ENCODE assay signal across 1 cellular context in the genomic region with DNA sequence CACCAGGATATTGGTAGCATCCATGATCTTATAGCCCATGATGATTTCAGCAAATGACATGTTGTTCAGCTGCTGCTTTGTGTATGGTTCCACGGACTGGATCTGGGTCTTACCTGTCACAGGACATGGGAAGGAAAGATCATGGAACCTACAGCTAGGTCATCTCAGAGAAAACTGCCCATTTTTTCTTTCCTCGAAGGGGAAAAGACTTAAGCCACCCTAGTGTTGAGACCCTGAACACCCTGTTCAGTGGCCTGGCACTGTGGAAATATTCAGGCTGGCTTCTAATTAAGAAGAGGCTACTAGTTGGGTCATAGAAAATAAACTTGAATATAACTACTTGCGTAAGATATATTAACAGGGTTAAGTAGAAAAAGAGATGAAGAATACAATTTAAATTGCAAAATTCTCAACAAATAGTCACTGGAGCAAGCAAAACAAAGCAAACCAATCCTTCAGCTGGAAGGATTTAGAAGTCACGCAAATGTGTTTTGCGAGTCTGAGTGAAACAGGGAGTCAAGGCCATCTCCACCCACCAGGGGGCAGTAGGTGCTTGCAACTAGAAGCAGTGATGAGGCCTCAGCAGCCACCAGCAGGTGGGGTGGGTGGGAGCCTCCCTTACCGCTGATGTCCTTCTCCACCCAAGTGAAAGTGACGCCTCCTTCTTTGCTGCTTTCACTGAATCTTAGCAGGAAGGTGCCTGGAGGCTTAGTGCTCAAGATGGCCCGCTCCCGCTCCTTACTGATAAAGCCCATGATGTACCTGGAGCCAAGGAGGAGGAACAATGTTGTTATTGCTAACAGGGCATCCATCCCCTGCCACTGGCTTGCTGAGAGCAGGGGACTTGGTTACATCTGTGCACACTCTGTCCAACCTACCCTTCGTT.
TF ChIP-seq lines count a peak whose summit lies in the region.

No MANE protein-coding gene starts in this region.

TF ChIP-seq in K562, 482 proteins besides CTCF, POLR2A, EP300 and RAD21 (continued from another document and continues in another):
- TF ChIP-seq, protein P1, sequence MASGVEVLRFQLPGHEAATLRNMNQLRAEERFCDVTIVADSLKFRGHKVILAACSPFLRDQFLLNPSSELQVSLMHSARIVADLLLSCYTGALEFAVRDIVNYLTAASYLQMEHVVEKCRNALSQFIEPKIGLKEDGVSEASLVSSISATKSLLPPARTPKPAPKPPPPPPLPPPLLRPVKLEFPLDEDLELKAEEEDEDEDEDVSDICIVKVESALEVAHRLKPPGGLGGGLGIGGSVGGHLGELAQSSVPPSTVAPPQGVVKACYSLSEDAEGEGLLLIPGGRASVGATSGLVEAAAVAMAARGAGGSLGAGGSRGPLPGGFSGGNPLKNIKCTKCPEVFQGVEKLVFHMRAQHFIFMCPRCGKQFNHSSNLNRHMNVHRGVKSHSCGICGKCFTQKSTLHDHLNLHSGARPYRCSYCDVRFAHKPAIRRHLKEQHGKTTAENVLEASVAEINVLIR (CRISPR knock-in tag; IDR thresholded peaks at IDR 0.05): no peak
- TF ChIP-seq FOSL1 (tag; conservative IDR thresholded peaks at IDR 0.05) (no peak; the same call in 1 of the 2 replicates), U2AF2 (optimal IDR thresholded peaks at IDR 0.05; ENCODE audit: low read depth, low read length) (no peak), MCM5 (IDR thresholded peaks at IDR 0.05; ENCODE audit: low read depth) (no peak), ZKSCAN3 (CRISPR knock-in tag; IDR thresholded peaks at IDR 0.05) (no peak), FOXJ2 (tag; IDR thresholded peaks at IDR 0.05) (no peak), ZNF12 (CRISPR knock-in tag; IDR thresholded peaks at IDR 0.05) (no peak), ZNF445 (CRISPR knock-in tag; IDR thresholded peaks at IDR 0.05; ENCODE audit: low read depth) (no peak), POLR2AphosphoS5 (IDR thresholded peaks at IDR 0.05; ENCODE audit: control insufficient read depth, insufficient read depth, low read depth, low read length) (no peak), CHD2 (IDR thresholded peaks at IDR 0.05; ENCODE audit: low read depth, low read length) (no peak), NBN (IDR thresholded peaks at IDR 0.05; ENCODE audit: low read depth) (0 out of 2 replicates have a peak, but pooled peaks have one; percentile 62), CXXC5 (CRISPR knock-in tag; IDR thresholded peaks at IDR 0.05) (peak; percentile 58; the same call in 1 of the 2 replicates), ZNF197 (CRISPR knock-in tag; IDR thresholded peaks at IDR 0.05; ENCODE audit: low read depth) (peak; percentile 53; the same call in 1 of the 2 replicates), CHCHD3 (CRISPR knock-in tag; IDR thresholded peaks at IDR 0.05) (no peak), ZC3H11A (IDR thresholded peaks at IDR 0.05; ENCODE audit: low read depth, low read length) (no peak), ELF4 (CRISPR knock-in tag; IDR thresholded peaks at IDR 0.05) (no peak), ZNF76 (CRISPR knock-in tag; IDR thresholded peaks at IDR 0.05; ENCODE audit: borderline replicate concordance) (no peak), ZNF253 (CRISPR knock-in tag; conservative IDR thresholded peaks at IDR 0.05) (no peak), WHSC1 (IDR thresholded peaks at IDR 0.05; ENCODE audit: low read length) (no peak), RBFOX2 (IDR thresholded peaks at IDR 0.05; ENCODE audit: low read depth, low read length) (no peak), SMAD1 (IDR thresholded peaks at IDR 0.05; ENCODE audit: low read depth, low read length, partially characterized antibody) (no peak), PHB (CRISPR knock-in tag; IDR thresholded peaks at IDR 0.05) (no peak), RFX5 (IDR thresholded peaks at IDR 0.05; ENCODE audit: low read depth, low read length) (no peak), CC2D1A (IDR thresholded peaks at IDR 0.05) (peak; percentile 89), RBM34 (IDR thresholded peaks at IDR 0.05; ENCODE audit: borderline replicate concordance, insufficient read depth, low read length) (no peak), HSF4 (CRISPR knock-in tag; IDR thresholded peaks at IDR 0.05; ENCODE audit: borderline replicate concordance) (no peak), HEY1 (CRISPR knock-in tag; IDR thresholded peaks at IDR 0.05; ENCODE audit: borderline replicate concordance) (no peak), TSC22D4 (tag; IDR thresholded peaks at IDR 0.05) (no peak), PURB (CRISPR knock-in tag; IDR thresholded peaks at IDR 0.05; ENCODE audit: low read depth) (no peak), ZNF3 (CRISPR knock-in tag; IDR thresholded peaks at IDR 0.05) (no peak), NR1H2 (CRISPR knock-in tag; IDR thresholded peaks at IDR 0.05) (no peak), ZFP36 (IDR thresholded peaks at IDR 0.05; ENCODE audit: low read depth, low read length, partially characterized antibody) (peak; percentile 22), SIN3A (IDR thresholded peaks at IDR 0.05; ENCODE audit: borderline replicate concordance in 2 of 2, control insufficient read depth in 1 of 2, low read depth in 2 of 2, low read length in 2 of 2) (no peak), RFX7 (CRISPR knock-in tag; IDR thresholded peaks at IDR 0.05) (no peak), SUPT5H (IDR thresholded peaks at IDR 0.05) (no peak), ZNF778 (CRISPR knock-in tag; IDR thresholded peaks at IDR 0.05) (no peak), KLF16 (IDR thresholded peaks at IDR 0.05) (peak; percentile 48; the same call in 1 of the 2 replicates), MAFF (IDR thresholded peaks at IDR 0.05; ENCODE audit: low read length) (no peak)
- TF ChIP-seq, protein P2, sequence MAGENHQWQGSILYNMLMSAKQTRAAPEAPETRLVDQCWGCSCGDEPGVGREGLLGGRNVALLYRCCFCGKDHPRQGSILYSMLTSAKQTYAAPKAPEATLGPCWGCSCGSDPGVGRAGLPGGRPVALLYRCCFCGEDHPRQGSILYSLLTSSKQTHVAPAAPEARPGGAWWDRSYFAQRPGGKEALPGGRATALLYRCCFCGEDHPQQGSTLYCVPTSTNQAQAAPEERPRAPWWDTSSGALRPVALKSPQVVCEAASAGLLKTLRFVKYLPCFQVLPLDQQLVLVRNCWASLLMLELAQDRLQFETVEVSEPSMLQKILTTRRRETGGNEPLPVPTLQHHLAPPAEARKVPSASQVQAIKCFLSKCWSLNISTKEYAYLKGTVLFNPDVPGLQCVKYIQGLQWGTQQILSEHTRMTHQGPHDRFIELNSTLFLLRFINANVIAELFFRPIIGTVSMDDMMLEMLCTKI (IDR thresholded peaks at IDR 0.05; ENCODE audit: partially characterized antibody): no peak
- TF ChIP-seq, protein P3, sequence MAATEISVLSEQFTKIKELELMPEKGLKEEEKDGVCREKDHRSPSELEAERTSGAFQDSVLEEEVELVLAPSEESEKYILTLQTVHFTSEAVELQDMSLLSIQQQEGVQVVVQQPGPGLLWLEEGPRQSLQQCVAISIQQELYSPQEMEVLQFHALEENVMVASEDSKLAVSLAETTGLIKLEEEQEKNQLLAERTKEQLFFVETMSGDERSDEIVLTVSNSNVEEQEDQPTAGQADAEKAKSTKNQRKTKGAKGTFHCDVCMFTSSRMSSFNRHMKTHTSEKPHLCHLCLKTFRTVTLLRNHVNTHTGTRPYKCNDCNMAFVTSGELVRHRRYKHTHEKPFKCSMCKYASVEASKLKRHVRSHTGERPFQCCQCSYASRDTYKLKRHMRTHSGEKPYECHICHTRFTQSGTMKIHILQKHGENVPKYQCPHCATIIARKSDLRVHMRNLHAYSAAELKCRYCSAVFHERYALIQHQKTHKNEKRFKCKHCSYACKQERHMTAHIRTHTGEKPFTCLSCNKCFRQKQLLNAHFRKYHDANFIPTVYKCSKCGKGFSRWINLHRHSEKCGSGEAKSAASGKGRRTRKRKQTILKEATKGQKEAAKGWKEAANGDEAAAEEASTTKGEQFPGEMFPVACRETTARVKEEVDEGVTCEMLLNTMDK (IDR thresholded peaks at IDR 0.05; ENCODE audit: borderline replicate concordance, insufficient read depth, low read depth, low read length, poor library complexity, severe bottlenecking): peak; percentile 88
- TF ChIP-seq, protein P4, sequence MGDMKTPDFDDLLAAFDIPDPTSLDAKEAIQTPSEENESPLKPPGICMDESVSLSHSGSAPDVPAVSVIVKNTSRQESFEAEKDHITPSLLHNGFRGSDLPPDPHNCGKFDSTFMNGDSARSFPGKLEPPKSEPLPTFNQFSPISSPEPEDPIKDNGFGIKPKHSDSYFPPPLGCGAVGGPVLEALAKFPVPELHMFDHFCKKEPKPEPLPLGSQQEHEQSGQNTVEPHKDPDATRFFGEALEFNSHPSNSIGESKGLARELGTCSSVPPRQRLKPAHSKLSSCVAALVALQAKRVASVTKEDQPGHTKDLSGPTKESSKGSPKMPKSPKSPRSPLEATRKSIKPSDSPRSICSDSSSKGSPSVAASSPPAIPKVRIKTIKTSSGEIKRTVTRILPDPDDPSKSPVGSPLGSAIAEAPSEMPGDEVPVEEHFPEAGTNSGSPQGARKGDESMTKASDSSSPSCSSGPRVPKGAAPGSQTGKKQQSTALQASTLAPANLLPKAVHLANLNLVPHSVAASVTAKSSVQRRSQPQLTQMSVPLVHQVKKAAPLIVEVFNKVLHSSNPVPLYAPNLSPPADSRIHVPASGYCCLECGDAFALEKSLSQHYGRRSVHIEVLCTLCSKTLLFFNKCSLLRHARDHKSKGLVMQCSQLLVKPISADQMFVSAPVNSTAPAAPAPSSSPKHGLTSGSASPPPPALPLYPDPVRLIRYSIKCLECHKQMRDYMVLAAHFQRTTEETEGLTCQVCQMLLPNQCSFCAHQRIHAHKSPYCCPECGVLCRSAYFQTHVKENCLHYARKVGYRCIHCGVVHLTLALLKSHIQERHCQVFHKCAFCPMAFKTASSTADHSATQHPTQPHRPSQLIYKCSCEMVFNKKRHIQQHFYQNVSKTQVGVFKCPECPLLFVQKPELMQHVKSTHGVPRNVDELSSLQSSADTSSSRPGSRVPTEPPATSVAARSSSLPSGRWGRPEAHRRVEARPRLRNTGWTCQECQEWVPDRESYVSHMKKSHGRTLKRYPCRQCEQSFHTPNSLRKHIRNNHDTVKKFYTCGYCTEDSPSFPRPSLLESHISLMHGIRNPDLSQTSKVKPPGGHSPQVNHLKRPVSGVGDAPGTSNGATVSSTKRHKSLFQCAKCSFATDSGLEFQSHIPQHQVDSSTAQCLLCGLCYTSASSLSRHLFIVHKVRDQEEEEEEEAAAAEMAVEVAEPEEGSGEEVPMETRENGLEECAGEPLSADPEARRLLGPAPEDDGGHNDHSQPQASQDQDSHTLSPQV (IDR thresholded peaks at IDR 0.05): peak; percentile 98
- TF ChIP-seq, protein P5, sequence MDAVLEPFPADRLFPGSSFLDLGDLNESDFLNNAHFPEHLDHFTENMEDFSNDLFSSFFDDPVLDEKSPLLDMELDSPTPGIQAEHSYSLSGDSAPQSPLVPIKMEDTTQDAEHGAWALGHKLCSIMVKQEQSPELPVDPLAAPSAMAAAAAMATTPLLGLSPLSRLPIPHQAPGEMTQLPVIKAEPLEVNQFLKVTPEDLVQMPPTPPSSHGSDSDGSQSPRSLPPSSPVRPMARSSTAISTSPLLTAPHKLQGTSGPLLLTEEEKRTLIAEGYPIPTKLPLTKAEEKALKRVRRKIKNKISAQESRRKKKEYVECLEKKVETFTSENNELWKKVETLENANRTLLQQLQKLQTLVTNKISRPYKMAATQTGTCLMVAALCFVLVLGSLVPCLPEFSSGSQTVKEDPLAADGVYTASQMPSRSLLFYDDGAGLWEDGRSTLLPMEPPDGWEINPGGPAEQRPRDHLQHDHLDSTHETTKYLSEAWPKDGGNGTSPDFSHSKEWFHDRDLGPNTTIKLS (IDR thresholded peaks at IDR 0.05; ENCODE audit: borderline replicate concordance, low read depth): no peak; the same call in 1 of the 2 replicates
- TF ChIP-seq, protein P6, sequence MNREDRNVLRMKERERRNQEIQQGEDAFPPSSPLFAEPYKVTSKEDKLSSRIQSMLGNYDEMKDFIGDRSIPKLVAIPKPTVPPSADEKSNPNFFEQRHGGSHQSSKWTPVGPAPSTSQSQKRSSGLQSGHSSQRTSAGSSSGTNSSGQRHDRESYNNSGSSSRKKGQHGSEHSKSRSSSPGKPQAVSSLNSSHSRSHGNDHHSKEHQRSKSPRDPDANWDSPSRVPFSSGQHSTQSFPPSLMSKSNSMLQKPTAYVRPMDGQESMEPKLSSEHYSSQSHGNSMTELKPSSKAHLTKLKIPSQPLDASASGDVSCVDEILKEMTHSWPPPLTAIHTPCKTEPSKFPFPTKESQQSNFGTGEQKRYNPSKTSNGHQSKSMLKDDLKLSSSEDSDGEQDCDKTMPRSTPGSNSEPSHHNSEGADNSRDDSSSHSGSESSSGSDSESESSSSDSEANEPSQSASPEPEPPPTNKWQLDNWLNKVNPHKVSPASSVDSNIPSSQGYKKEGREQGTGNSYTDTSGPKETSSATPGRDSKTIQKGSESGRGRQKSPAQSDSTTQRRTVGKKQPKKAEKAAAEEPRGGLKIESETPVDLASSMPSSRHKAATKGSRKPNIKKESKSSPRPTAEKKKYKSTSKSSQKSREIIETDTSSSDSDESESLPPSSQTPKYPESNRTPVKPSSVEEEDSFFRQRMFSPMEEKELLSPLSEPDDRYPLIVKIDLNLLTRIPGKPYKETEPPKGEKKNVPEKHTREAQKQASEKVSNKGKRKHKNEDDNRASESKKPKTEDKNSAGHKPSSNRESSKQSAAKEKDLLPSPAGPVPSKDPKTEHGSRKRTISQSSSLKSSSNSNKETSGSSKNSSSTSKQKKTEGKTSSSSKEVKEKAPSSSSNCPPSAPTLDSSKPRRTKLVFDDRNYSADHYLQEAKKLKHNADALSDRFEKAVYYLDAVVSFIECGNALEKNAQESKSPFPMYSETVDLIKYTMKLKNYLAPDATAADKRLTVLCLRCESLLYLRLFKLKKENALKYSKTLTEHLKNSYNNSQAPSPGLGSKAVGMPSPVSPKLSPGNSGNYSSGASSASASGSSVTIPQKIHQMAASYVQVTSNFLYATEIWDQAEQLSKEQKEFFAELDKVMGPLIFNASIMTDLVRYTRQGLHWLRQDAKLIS (CRISPR knock-in tag; IDR thresholded peaks at IDR 0.05): peak; percentile 47; the same call in 1 of the 2 replicates
- TF ChIP-seq, protein P7, sequence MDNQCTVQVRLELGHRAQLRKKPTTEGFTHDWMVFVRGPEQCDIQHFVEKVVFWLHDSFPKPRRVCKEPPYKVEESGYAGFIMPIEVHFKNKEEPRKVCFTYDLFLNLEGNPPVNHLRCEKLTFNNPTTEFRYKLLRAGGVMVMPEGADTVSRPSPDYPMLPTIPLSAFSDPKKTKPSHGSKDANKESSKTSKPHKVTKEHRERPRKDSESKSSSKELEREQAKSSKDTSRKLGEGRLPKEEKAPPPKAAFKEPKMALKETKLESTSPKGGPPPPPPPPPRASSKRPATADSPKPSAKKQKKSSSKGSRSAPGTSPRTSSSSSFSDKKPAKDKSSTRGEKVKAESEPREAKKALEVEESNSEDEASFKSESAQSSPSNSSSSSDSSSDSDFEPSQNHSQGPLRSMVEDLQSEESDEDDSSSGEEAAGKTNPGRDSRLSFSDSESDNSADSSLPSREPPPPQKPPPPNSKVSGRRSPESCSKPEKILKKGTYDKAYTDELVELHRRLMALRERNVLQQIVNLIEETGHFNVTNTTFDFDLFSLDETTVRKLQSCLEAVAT (IDR thresholded peaks at IDR 0.05): peak; percentile 60 to 94; a peak in 3 of 4 replicates
